ENCODE assay signal across 22 cellular contexts in the genomic region with DNA sequence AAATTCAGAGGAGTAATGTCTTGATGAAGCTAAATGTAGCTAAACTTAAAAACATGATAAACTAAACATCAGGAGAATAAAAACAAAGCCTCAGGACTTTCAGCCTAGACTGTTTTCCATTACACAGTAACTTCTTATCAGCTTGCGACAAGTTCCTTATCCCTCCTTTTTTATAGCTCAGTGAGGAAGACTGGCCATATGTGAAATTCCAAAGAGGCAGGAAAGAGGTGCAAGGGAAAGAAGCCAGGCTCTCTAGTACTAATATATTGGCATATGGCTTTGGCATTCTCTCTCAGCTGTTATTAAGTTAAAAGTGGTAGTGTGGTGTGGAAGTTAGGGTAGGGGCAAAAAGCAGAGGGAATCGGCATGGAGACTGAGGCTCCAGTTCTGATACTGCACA. TPM values are rescaled to one million over a fixed set of nuclear protein-coding genes. Genes with fewer than 3 reads are reported as not detected.
DNase-seq lines count a peak whose midpoint lies in the region; ATAC-seq, FAIRE-seq and TF ChIP-seq lines count a peak whose summit lies in the region.
"Had no signal": no experiment of that assay in that cellular context is flagged by ENCODE, and none has a peak within 500 bp of the region (broad histone marks: within the 10 kb centered on the region; RNA-seq: fewer than 3 reads in every experiment).

No MANE protein-coding gene starts in this region.

- no peak overlapping the region for H3K4ac ChIP-seq in mesendoderm (ENCODE audit: low read depth, low read length)

- H3K27ac ChIP-seq in SK-N-SH (ENCODE audit: low read depth in 2 of 2, low read length in 1 of 2): peak overlapping the region in 1 of 2 experiments; percentile 25; a peak in 2 of 4 replicates
- H3K27ac ChIP-seq in mesendoderm (ENCODE audit: low read depth, low read length): no peak overlapping the region

- no peaks in the 10 kb centered on the region for H3F3A ChIP-seq in SK-N-SH (replicated peaks; ENCODE audit: insufficient read depth)

- H3K9ac ChIP-seq in SK-N-SH (no peak overlapping the region), mesendoderm (ENCODE audit: low read length) (no peak overlapping the region)

- no peak for TF ChIP-seq RAD21 in SK-N-SH (IDR thresholded peaks at IDR 0.05; ENCODE audit: low read length)

- H4K20me1 ChIP-seq in SK-N-SH (ENCODE audit: insufficient read depth): no peaks in the 10 kb centered on the region

- H3K4me3 ChIP-seq in SK-N-SH (ENCODE audit: low read depth in 2 of 2, low read length in 1 of 2): no peak overlapping the region
- H3K4me3 ChIP-seq in fibroblast of the aortic adventitia (ENCODE audit: low read depth, low read length): no peak overlapping the region
- no peak overlapping the region for H3K4me3 ChIP-seq in mesendoderm (ENCODE audit: low read length)
- H3K4me3 ChIP-seq: MG63 had no signal

- H2AFZ ChIP-seq in SK-N-SH (ENCODE audit: low read depth): no peak overlapping the region

- CTCF ChIA-PET in SK-N-SH (lab: Yijun Ruan, JAX): interaction anchor here (1.1 to 2.0 kb wide), 6 partner anchors 8 to 398 kb away, joined by 3 to 12 read pairs (median 4); no protein-coding TSS in a partner anchor

- H3K18ac ChIP-seq in mesendoderm (ENCODE audit: low read length): no peak overlapping the region

- H4K5ac ChIP-seq in mesendoderm (ENCODE audit: low read length): no peak overlapping the region

- no peak overlapping the region for H2BK120ac ChIP-seq in mesendoderm (ENCODE audit: low read depth, low read length)

- no peak overlapping the region for H2BK15ac ChIP-seq in mesendoderm (replicated peaks; ENCODE audit: low read depth)

- 93% methylated on average over 2 of the region's 2 CpGs for WGBS in SK-N-SH (ENCODE audit: low lambda C conversion rate)
- no CpG with 5 or more reads among the region's 2 CpGs for WGBS in mesendoderm (ENCODE audit: extremely low coverage, insufficient coverage, low lambda C conversion rate)

- H4K8ac ChIP-seq in mesendoderm (ENCODE audit: low read depth, low read length): no peak overlapping the region

- H3K9me2 ChIP-seq in SK-N-SH: no peaks in the 10 kb centered on the region

- POLR2A ChIA-PET in SK-N-SH (lab: Yijun Ruan, JAX): interaction anchor here (0.9 kb wide), 1 partner anchor 10 kb away, joined by 3 read pairs; no protein-coding TSS in a partner anchor

- FAIRE-seq in GM19239 (lab: Jason Lieb, UNC): peak; percentile 11
- FAIRE-seq: D721Med, HepG2 had no signal

- no peak overlapping the region for H2AK5ac ChIP-seq in mesendoderm (ENCODE audit: low read length)

- H3K9me3 ChIP-seq in SK-N-SH: no peaks in the 10 kb centered on the region
- H3K9me3 ChIP-seq: MG63 had no signal

- H3K4me1 ChIP-seq in SK-N-SH (ENCODE audit: control insufficient read depth in 1 of 2, insufficient read depth in 2 of 2, low read depth in 1 of 2, low read length in 1 of 2) (peaks cover 8 to 14% of the 10 kb centered on the region in 2 experiments; a peak in 3 of 4 replicates), mesendoderm (ENCODE audit: control insufficient read depth, low read depth, low read length) (peaks cover 4% of the 10 kb centered on the region)

- no peak for ATAC-seq in SK-N-SH treated with all-trans-retinoic acid at 6 μM for 48 hours
- ATAC-seq: HepG2, Panc1 had no signal

- H3K79me2 ChIP-seq in SK-N-SH (ENCODE audit: insufficient read depth) (peaks cover 8% of the 10 kb centered on the region; the same call in 1 of the 2 replicates), mesendoderm (ENCODE audit: control insufficient read depth, insufficient read depth, low read length) (peaks cover 11% of the 10 kb centered on the region)

- H2BK5ac ChIP-seq in mesendoderm (ENCODE audit: low read length): no peak overlapping the region

- TF ChIP-seq EP300 in SK-N-SH (IDR thresholded peaks at IDR 0.05; ENCODE audit: borderline replicate concordance in 1 of 2, low read depth in 1 of 2, low read length in 1 of 2): no peak

- DNase-seq in SK-N-SH: no peak
- no peak for DNase-seq in GM19239 (ENCODE audit: insufficient read length, low spot score)
- DNase-seq in fibroblast of the aortic adventitia (ENCODE audit: low read depth): peak; percentile 7
- peak; percentile 13 for DNase-seq in mesendoderm
- no peak for DNase-seq in NCI-H146 (lab: John Stamatoyannopoulos, UW)
- no peak for DNase-seq in posterior cingulate gyrus
- DNase-seq in glomerular visceral epithelial cell (ENCODE audit: extremely low spot score): no peak
- DNase-seq: 8988T; CD8-positive, alpha-beta memory T cell; GF-D8; KG1; MG63; NCI-H1092; NCI-H1694; NCI-H2107; NCI-H2227 treated with DMSO at 0.1 percent for 48 hours; NCI-H524; SHP77 had no signal

- H3K56ac ChIP-seq in mesendoderm (ENCODE audit: low read length): no peak overlapping the region

- no peak for TF ChIP-seq CTCF in SK-N-SH (IDR thresholded peaks at IDR 0.05)
- no peak for TF ChIP-seq CTCF in fibroblast of the aortic adventitia (IDR thresholded peaks at IDR 0.05; ENCODE audit: insufficient read depth, low read length)

- intact Hi-C loops in posterior cingulate gyrus (cut with DNase I): no loop called here

- no peak overlapping the region for H3K23ac ChIP-seq in mesendoderm (ENCODE audit: low read length)

- peaks cover 10% of the 10 kb centered on the region for H3K79me1 ChIP-seq in mesendoderm (ENCODE audit: low read length)

- H3K36me3 ChIP-seq in SK-N-SH (replicated peaks in 1 of 2; ENCODE audit: control insufficient read depth in 1 of 2, insufficient read depth in 2 of 2, low read length in 1 of 2) (peaks cover 8 to 11% of the 10 kb centered on the region in 2 experiments), mesendoderm (ENCODE audit: control insufficient read depth, insufficient read depth, low read length) (no peaks in the 10 kb centered on the region)

- no peak overlapping the region for H3K4me2 ChIP-seq in SK-N-SH
- H3K4me2 ChIP-seq in mesendoderm (ENCODE audit: low read length): no peak overlapping the region

- H3K27me3 ChIP-seq in SK-N-SH (ENCODE audit: insufficient read depth) (no peaks in the 10 kb centered on the region), mesendoderm (ENCODE audit: insufficient read depth, low read length, poor library complexity) (no peaks in the 10 kb centered on the region)
- H3K27me3 ChIP-seq: MG63 had no signal

TF ChIP-seq in SK-N-SH treated with all-trans-retinoic acid at 6 μM for 48 hours, 23 proteins besides CTCF, POLR2A, EP300 and RAD21:
- TF ChIP-seq TCF4 (CRISPR knock-in tag; IDR thresholded peaks at IDR 0.05; ENCODE audit: borderline replicate concordance) (peak; percentile 40), ZNF8 (CRISPR knock-in tag; IDR thresholded peaks at IDR 0.05) (no peak), TOX (CRISPR knock-in tag; IDR thresholded peaks at IDR 0.05; ENCODE audit: borderline replicate concordance) (no peak), RARB (CRISPR knock-in tag; IDR thresholded peaks at IDR 0.05) (no peak), ISL1 (CRISPR knock-in tag; IDR thresholded peaks at IDR 0.05) (peak; percentile 49; the same call in 1 of the 2 replicates)

TF ChIP-seq in SK-N-SH, 30 proteins besides CTCF, POLR2A, EP300 and RAD21:
- TF ChIP-seq RFX5 (IDR thresholded peaks at IDR 0.05; ENCODE audit: low read length) (no peak), TCF12 (IDR thresholded peaks at IDR 0.05) (no peak), FOXM1 (IDR thresholded peaks at IDR 0.05; ENCODE audit: low read depth) (no peak), RXRA (IDR thresholded peaks at IDR 0.05; ENCODE audit: borderline replicate concordance, low read depth) (no peak), CHD2 (IDR thresholded peaks at IDR 0.05; ENCODE audit: low read length, partially characterized antibody) (no peak), MXI1 (IDR thresholded peaks at IDR 0.05; ENCODE audit: low read depth, low read length) (no peak), IRF3 (IDR thresholded peaks at IDR 0.05; ENCODE audit: low read depth, low read length) (no peak), JUND (IDR thresholded peaks at IDR 0.05) (no peak)
- TF ChIP-seq, protein P1, sequence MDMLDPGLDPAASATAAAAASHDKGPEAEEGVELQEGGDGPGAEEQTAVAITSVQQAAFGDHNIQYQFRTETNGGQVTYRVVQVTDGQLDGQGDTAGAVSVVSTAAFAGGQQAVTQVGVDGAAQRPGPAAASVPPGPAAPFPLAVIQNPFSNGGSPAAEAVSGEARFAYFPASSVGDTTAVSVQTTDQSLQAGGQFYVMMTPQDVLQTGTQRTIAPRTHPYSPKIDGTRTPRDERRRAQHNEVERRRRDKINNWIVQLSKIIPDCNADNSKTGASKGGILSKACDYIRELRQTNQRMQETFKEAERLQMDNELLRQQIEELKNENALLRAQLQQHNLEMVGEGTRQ (IDR thresholded peaks at IDR 0.05; ENCODE audit: borderline replicate concordance, low read depth, low read length): no peak

RNA-seq across cellular contexts. Expression of gene COX17, which starts 4.4 kb away (rescaled TPM):
- 15.1 and 21.5 TPM in 2 replicates for polyA plus RNA-seq in SK-N-SH (2012; rRNA removed)
- 19.7 and 24.6 TPM in 2 replicates for polyA plus RNA-seq in SK-N-SH (2012; cell fraction: cytosol; rRNA removed)
- 3.6 and 8.3 TPM in 2 replicates for polyA plus RNA-seq in SK-N-SH (2012; cell fraction: nucleus; rRNA removed)
- 17.0 and 18.0 TPM in 2 replicates for total RNA-seq in fibroblast of the aortic adventitia (ENCODE audit: low replicate concordance)
- polyA plus RNA-seq in mesendoderm (2013, experiment 1 of 2): 173 TPM
- polyA plus RNA-seq in mesendoderm (2013, experiment 2 of 2): 174 TPM

RNA-seq across cellular contexts. Expression of gene POPDC2, which starts 12.4 kb away (rescaled TPM):
- polyA plus RNA-seq in SK-N-SH (2012; rRNA removed): 19.9 and 38.8 TPM in 2 replicates
- 21.0 and 24.0 TPM in 2 replicates for polyA plus RNA-seq in SK-N-SH (2012; cell fraction: cytosol; rRNA removed)
- 45.1 and 48.3 TPM in 2 replicates for polyA plus RNA-seq in SK-N-SH (2012; cell fraction: nucleus; rRNA removed)
- total RNA-seq in fibroblast of the aortic adventitia (ENCODE audit: low replicate concordance): 0.27 and 1.6 TPM in 2 replicates
- polyA plus RNA-seq in mesendoderm (2013, experiment 1 of 2): 0.25 TPM
- 0.25 TPM for polyA plus RNA-seq in mesendoderm (2013, experiment 2 of 2)

RNA-seq across cellular contexts. Expression of gene CFAP91, which starts 30.0 kb away (rescaled TPM):
- 3.7 and 6.3 TPM in 2 replicates for polyA plus RNA-seq in SK-N-SH (2012; rRNA removed)
- polyA plus RNA-seq in SK-N-SH (2012; cell fraction: cytosol; rRNA removed): 2.6 and 3.4 TPM in 2 replicates
- 18.0 and 29.7 TPM in 2 replicates for polyA plus RNA-seq in SK-N-SH (2012; cell fraction: nucleus; rRNA removed)
- total RNA-seq in fibroblast of the aortic adventitia (ENCODE audit: low replicate concordance): 0.81 and 0.98 TPM in 2 replicates
- 0.88 TPM for polyA plus RNA-seq in mesendoderm (2013, experiment 1 of 2)
- 0.67 TPM for polyA plus RNA-seq in mesendoderm (2013, experiment 2 of 2)
- total RNA-seq: HepG2 had no signal
- polyA plus RNA-seq: HepG2 had no signal

Comparison
In these comparisons a context has a peak if more than half of its experiments do, and no peak if none do; other contexts are left out.
1. DNase-seq: peak in fibroblast of the aortic adventitia (single experiment) and mesendoderm (single experiment); none in SK-N-SH (single experiment), GM19239 (single experiment), NCI-H146 (single experiment), posterior cingulate gyrus (0 of 10) and glomerular visceral epithelial cell (single experiment).